Comparison of ENCODE assay signal across 8 cellular contexts in genomic region chr3:10941972-10942371, GRCh38. TPM values are rescaled to one million over a fixed set of nuclear protein-coding genes. Genes with fewer than 3 reads are reported as not detected.
A peak's percentile ranks its signal among the peaks of the same experiment; 100 is the strongest.
DNase-seq lines count a peak whose midpoint lies in the region; ATAC-seq and TF ChIP-seq lines count a peak whose summit lies in the region.

No MANE protein-coding gene starts in this region.

- H3K27ac ChIP-seq in endodermal cell (ENCODE audit: low read depth, low read length): no peak overlapping the region
- no peak overlapping the region for H3K27ac ChIP-seq in psoas muscle
- H3K27ac ChIP-seq in suprapubic skin: no peak overlapping the region

- H3K36me3 ChIP-seq in endodermal cell (ENCODE audit: control insufficient read depth, insufficient read depth, low read length): no peaks in the 10 kb centered on the region
- no peaks in the 10 kb centered on the region for H3K36me3 ChIP-seq in psoas muscle (ENCODE audit: insufficient read depth in 1 of 2, low read depth in 1 of 2)
- H3K36me3 ChIP-seq in suprapubic skin: no peaks in the 10 kb centered on the region

- no peaks in the 10 kb centered on the region for H3K36me3 Mint-ChIP-seq in endodermal cell (ENCODE audit: low read depth)

- no peak for DNase-seq in GM10266 (ENCODE audit: extremely low spot score)
- peak; percentile 48 for DNase-seq in NAMALWA (ENCODE audit: low spot score)
- peak; percentile 88 for DNase-seq in endodermal cell
- no peak for DNase-seq in psoas muscle
- DNase-seq in suprapubic skin (ENCODE audit: low spot score in 2 of 2): no peak

- TF ChIP-seq CTCF in GM10266 (IDR thresholded peaks at IDR 0.05; ENCODE audit: control insufficient read depth, insufficient read depth, low read depth, missing control alignments) (peak; percentile 61), endodermal cell (conservative IDR thresholded peaks at IDR 0.05) (peak; percentile 87), psoas muscle (IDR thresholded peaks at IDR 0.05) (peak; percentile 46), suprapubic skin (IDR thresholded peaks at IDR 0.05) (peak in 1 of 2 donors; percentile 49)

- H3K9me3 Mint-ChIP-seq in endodermal cell: peaks cover 12% of the 10 kb centered on the region

- 60% methylated on average over 1 of the region's 1 CpG; no CpG with 5 or more reads in 1 of the 2 experiments for WGBS in endodermal cell (ENCODE audit: insufficient coverage in 1 of 2, insufficient read length in 1 of 2), 2 experiments
- 88 to 97% (median 90%) methylated on average over 1 of the region's 1 CpG for WGBS in psoas muscle, 3 donors
- 100% methylated on average over 1 of the region's 1 CpG for WGBS in suprapubic skin

- H3K27ac Mint-ChIP-seq in endodermal cell: no peak overlapping the region

- intact Hi-C loops in psoas muscle (cut with DNase I): loop anchor here in 1 of 2 donors (10.0 kb wide), 2 partner anchors 187 to 393 kb away; no protein-coding TSS in a partner anchor

- ATAC-seq in psoas muscle (no peak), GM19397 (IDR thresholded peaks at IDR 0.05; ENCODE audit: unreplicated experiment) (no peak), GM21423 (IDR thresholded peaks at IDR 0.05; ENCODE audit: unreplicated experiment) (no peak), HG02759 (IDR thresholded peaks at IDR 0.05; ENCODE audit: unreplicated experiment) (no peak)

- H3K4me1 ChIP-seq in endodermal cell (ENCODE audit: control insufficient read depth, insufficient read depth, low read length) (no peaks in the 10 kb centered on the region), psoas muscle (no peaks in the 10 kb centered on the region), suprapubic skin (no peaks in the 10 kb centered on the region)

- H3K4me3 Mint-ChIP-seq in endodermal cell: no peak overlapping the region

- H3K4me1 Mint-ChIP-seq in endodermal cell: no peaks in the 10 kb centered on the region

- no peak overlapping the region for H3K4me3 ChIP-seq in endodermal cell (ENCODE audit: low read length)
- no peak overlapping the region for H3K4me3 ChIP-seq in psoas muscle
- H3K4me3 ChIP-seq in suprapubic skin: no peak overlapping the region

- TF ChIP-seq POLR2A in suprapubic skin (IDR thresholded peaks at IDR 0.05): no peak

- H3K9me3 ChIP-seq in endodermal cell (ENCODE audit: control insufficient read depth, low read length) (peaks cover 9% of the 10 kb centered on the region), psoas muscle (no peaks in the 10 kb centered on the region), suprapubic skin (no peaks in the 10 kb centered on the region)

- no peaks in the 10 kb centered on the region for H3K27me3 Mint-ChIP-seq in endodermal cell (ENCODE audit: insufficient read depth)

- H3K27me3 ChIP-seq in endodermal cell (ENCODE audit: control insufficient read depth, insufficient read depth, low read length, poor library complexity, severe bottlenecking) (no peaks in the 10 kb centered on the region), psoas muscle (ENCODE audit: insufficient read depth in 3 of 3, low read length in 2 of 3) (no peaks in the 10 kb centered on the region), suprapubic skin (peaks cover 2% of the 10 kb centered on the region)

- H3K9ac ChIP-seq in endodermal cell (ENCODE audit: extremely low read depth, low read length, poor library complexity, severe bottlenecking): no peak overlapping the region

- TF ChIP-seq EP300 in suprapubic skin (IDR thresholded peaks at IDR 0.05): no peak

RNA-seq across cellular contexts. Expression of gene SLC6A1, which starts 50.6 kb away (rescaled TPM):
- total RNA-seq in endodermal cell (1 to 10 TPM in 1 of 2 donors, under 1 TPM in 1; 0.42 to 3.6 TPM), psoas muscle (1 to 10 TPM in 1 of 4 donors, under 1 TPM in 3; 0.30 to 1.9 (median 0.80) TPM), suprapubic skin (10 to 100 TPM in 1 of 4 donors, 1 to 10 TPM in 2, under 1 TPM in 1; 0.96 to 13.0 (median 4.3) TPM)
- 2.8 TPM for polyA plus RNA-seq in endodermal cell (2013, experiment 1 of 2)
- 2.5 TPM for polyA plus RNA-seq in endodermal cell (2013, experiment 2 of 2)
- under 1 TPM; 0.27 to 0.36 (median 0.34) TPM for polyA plus RNA-seq in psoas muscle

Comparison
In these comparisons a context has a peak if more than half of its experiments do, and no peak if none do; other contexts are left out.
1. DNase-seq: peak in NAMALWA (single experiment) and endodermal cell (single experiment); none in GM10266 (single experiment), psoas muscle (0 of 2) and suprapubic skin (0 of 2).